In the genomic region with DNA sequence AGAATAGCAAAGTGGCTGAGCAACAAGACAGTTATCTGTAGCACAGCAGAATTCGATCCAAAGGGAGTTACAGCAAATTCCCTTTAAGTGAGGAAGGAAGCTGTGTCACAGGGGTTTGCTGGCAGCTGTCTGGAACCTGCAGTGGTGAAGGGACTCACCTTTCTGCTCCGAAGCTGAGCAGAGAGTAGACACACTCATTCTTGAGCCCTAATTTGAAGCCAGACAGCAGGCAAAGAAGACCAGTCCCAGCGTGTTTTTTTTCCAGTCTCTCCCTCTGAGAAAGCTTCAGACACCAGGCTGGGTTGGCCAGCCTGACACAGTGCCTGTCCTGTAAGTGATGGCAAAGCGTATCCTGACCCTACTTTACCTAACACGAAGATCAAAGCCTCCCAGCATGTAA, we compare ENCODE assay signal across 14 cellular contexts.
"Had no signal": no experiment of that assay in that cellular context is flagged by ENCODE, and none has a peak within 500 bp of the region (broad histone marks: within the 10 kb centered on the region; RNA-seq: fewer than 3 reads in every experiment).

No MANE protein-coding gene starts in this region.

- H3K36me3 Mint-ChIP-seq: activated CD8-positive, alpha-beta memory T cell treated with anti-CD3 and anti-CD28 coated beads, Interleukin-2, amount 10 ng/mL, durations not matched to agents 7 days and 5 days; activated naive CD4-positive, alpha-beta T cell treated with anti-CD3 and anti-CD28 coated beads, Interleukin-2, amount 50 U/mL, for 24 hours; immature natural killer cell had no signal

- H3K36me3 ChIP-seq: brain microvascular endothelial cell had no signal

- H3K27ac Mint-ChIP-seq: activated CD8-positive, alpha-beta memory T cell treated with anti-CD3 and anti-CD28 coated beads, Interleukin-2, amount 10 ng/mL, durations not matched to agents 7 days and 5 days; activated naive CD4-positive, alpha-beta T cell treated with anti-CD3 and anti-CD28 coated beads, Interleukin-2, amount 50 U/mL, for 24 hours; activated T-cell treated with anti-CD3 and anti-CD28 coated beads, Interleukin-2, amount 50 U/mL, for 24 hours; immature natural killer cell had no signal

- H3K4me3 Mint-ChIP-seq: activated CD8-positive, alpha-beta memory T cell treated with anti-CD3 and anti-CD28 coated beads, Interleukin-2, amount 10 ng/mL, durations not matched to agents 7 days and 5 days; activated naive CD4-positive, alpha-beta T cell treated with anti-CD3 and anti-CD28 coated beads, Interleukin-2, amount 50 U/mL, for 24 hours; activated T-cell treated with anti-CD3 and anti-CD28 coated beads, Interleukin-2, amount 50 U/mL, for 24 hours; immature natural killer cell had no signal

- DNase-seq: activated CD4-positive, alpha-beta T cell treated with anti-CD3 and anti-CD28 coated beads for 1 hour; activated CD4-positive, alpha-beta T cell treated with anti-CD3 and anti-CD28 coated beads, Interleukin-2, amount 50 U/mL, for 48 hours; activated CD8-positive, alpha-beta memory T cell treated with anti-CD3 and anti-CD28 coated beads, Interleukin-2, amount 10 ng/mL, durations not matched to agents 7 days and 5 days; activated effector memory CD4-positive, alpha-beta T cell treated with Interleukin-2 at 50 U/mL for 16 hours; activated T-cell treated with anti-CD3 and anti-CD28 coated beads, Interleukin-2, amount 50 U/mL, for 24 hours; amniotic stem cell; brain microvascular endothelial cell; effector CD8-positive, alpha-beta T cell; erythroblast; immature natural killer cell; left colon; stimulated activated CD4-positive, alpha-beta T cell treated with anti-CD3 and anti-CD28 coated beads, Interleukin-2, amount 100 ng/mL, for 24 hours; stimulated activated naive CD4-positive, alpha-beta T cell had no signal

- ATAC-seq: activated CD8-positive, alpha-beta memory T cell treated with anti-CD3 and anti-CD28 coated beads, Interleukin-2, amount 10 ng/mL, durations not matched to agents 7 days and 5 days; left colon had no signal

- H3K27ac ChIP-seq: brain microvascular endothelial cell had no signal

- H3K9me3 Mint-ChIP-seq: activated naive CD4-positive, alpha-beta T cell treated with anti-CD3 and anti-CD28 coated beads, Interleukin-2, amount 50 U/mL, for 24 hours; activated T-cell treated with anti-CD3 and anti-CD28 coated beads, Interleukin-2, amount 50 U/mL, for 24 hours; immature natural killer cell had no signal

- H3K4me1 Mint-ChIP-seq: activated CD8-positive, alpha-beta memory T cell treated with anti-CD3 and anti-CD28 coated beads, Interleukin-2, amount 10 ng/mL, durations not matched to agents 7 days and 5 days; activated naive CD4-positive, alpha-beta T cell treated with anti-CD3 and anti-CD28 coated beads, Interleukin-2, amount 50 U/mL, for 24 hours; immature natural killer cell had no signal
